Comparison of ENCODE assay signal across 13 cellular contexts in genomic region chr13:97113231-97114001, GRCh38.
A peak's percentile ranks its signal among the peaks of the same experiment; 100 is the strongest.
DNase-seq lines count a peak whose midpoint lies in the region; ATAC-seq and TF ChIP-seq lines count a peak whose summit lies in the region.
"Had no signal": no experiment of that assay in that cellular context is flagged by ENCODE, and none has a peak within 500 bp of the region (broad histone marks: within the 10 kb centered on the region; RNA-seq: fewer than 3 reads in every experiment).

No MANE protein-coding gene starts in this region.

- in situ Hi-C loops in KBM-7 (cut with MboI; ENCODE audit: low pct_unique_long_range_greater_than_20kb, low sequenced_read_pairs): loop anchor here (25.0 kb wide), 1 partner anchor 224 kb away; no protein-coding TSS in a partner anchor

- DNase-seq in KBM-7 (peak; percentile 11), NCI-H526 treated with DMSO at 0.1 percent for 48 hours (lab: John Stamatoyannopoulos, UW) (peak; percentile 8), endothelial cell (ENCODE audit: low spot score) (no peak), ovary (peak in 3 of 5 donors; percentile 36 to 69 (median 47)), immature natural killer cell (no peak), DMS114 treated with DMSO at 0.1 percent for 48 hours (lab: John Stamatoyannopoulos, UW; ENCODE audit: unreplicated experiment) (no peak), left colon (no peak)
- DNase-seq in activated naive CD4-positive, alpha-beta T cell treated with Interleukin-2 at 50 U/mL for 16 hours: no peak
- DNase-seq: DND-41, lower lobe of right lung, NCI-H82, T-helper 1 cell had no signal

- no peaks in the 10 kb centered on the region for H3K27me3 ChIP-seq in ovary

- no peaks in the 10 kb centered on the region for H3K9me3 Mint-ChIP-seq in endothelial cell (ENCODE audit: unreplicated experiment)
- no peaks in the 10 kb centered on the region for H3K9me3 Mint-ChIP-seq in immature natural killer cell

- H3K9me3 ChIP-seq in ovary: no peaks in the 10 kb centered on the region
- H3K9me3 ChIP-seq: lower lobe of right lung had no signal

- peaks cover 3% of the 10 kb centered on the region for H3K27me3 Mint-ChIP-seq in endothelial cell (ENCODE audit: unreplicated experiment)
- peaks cover 1 to 8% (median 3%) of the 10 kb centered on the region in 3 donors for H3K27me3 Mint-ChIP-seq in immature natural killer cell (ENCODE audit: low read depth in 3 of 3)

- no peak for TF ChIP-seq CTCF in endothelial cell (IDR thresholded peaks at IDR 0.05; ENCODE audit: unreplicated experiment)
- no peak for TF ChIP-seq CTCF in ovary (IDR thresholded peaks at IDR 0.05)

- H3K36me3 ChIP-seq in ovary: no peaks in the 10 kb centered on the region
- H3K36me3 ChIP-seq: lower lobe of right lung had no signal

- H3K36me3 Mint-ChIP-seq in endothelial cell (ENCODE audit: low read depth, unreplicated experiment): no peaks in the 10 kb centered on the region
- no peaks in the 10 kb centered on the region for H3K36me3 Mint-ChIP-seq in immature natural killer cell

- H3K4me3 ChIP-seq in ovary: no peak overlapping the region
- H3K4me3 ChIP-seq: lower lobe of right lung, skin epidermis had no signal

- H3K27ac ChIP-seq in ovary: peak overlapping the region in 1 of 2 donors; percentile 68

- intact Hi-C loops in ovary (cut with DNase I): loop anchor here (5.0 to 10.0 kb wide), 6 partner anchors 101 to 249 kb away; partner anchors contain the start of gene MBNL2 (in 2 of the 4)
- intact Hi-C loops in left colon (cut with DNase I, micrococcal nuclease): loop anchor here (5.0 kb wide), 3 partner anchors 99 to 249 kb away; partner anchors contain the start of gene MBNL2 (in 1 of the 2)

- H3K4me1 Mint-ChIP-seq in endothelial cell (ENCODE audit: unreplicated experiment) (peaks cover 27% of the 10 kb centered on the region), immature natural killer cell (peaks cover 8 to 9% of the 10 kb centered on the region in 2 donors)

- WGBS in ovary, 3 donors: 65 to 67% (median 67%) methylated on average over 7 of the region's 7 CpGs

- H3K4me3 Mint-ChIP-seq in endothelial cell (ENCODE audit: unreplicated experiment) (no peak overlapping the region), immature natural killer cell (no peak overlapping the region)

- no peak for TF ChIP-seq EP300 in ovary (IDR thresholded peaks at IDR 0.05)

- TF ChIP-seq POLR2A in ovary (IDR thresholded peaks at IDR 0.05): no peak

- H3K27ac Mint-ChIP-seq in endothelial cell (ENCODE audit: unreplicated experiment) (peak overlapping the region; percentile 33), immature natural killer cell (no peak overlapping the region)

- no peak for ATAC-seq in left colon
- ATAC-seq: lower lobe of right lung had no signal

- H3K4me1 ChIP-seq in ovary (ENCODE audit: insufficient read depth): peaks cover 39% of the 10 kb centered on the region

Comparison
In these comparisons a context has a peak if more than half of its experiments do, and no peak if none do; other contexts are left out.
1. DNase-seq: peak in KBM-7 (single experiment), NCI-H526 treated with DMSO at 0.1 percent for 48 hours (single experiment) and ovary (3 of 5); none in endothelial cell (single experiment), activated naive CD4-positive, alpha-beta T cell treated with Interleukin-2 at 50 U/mL for 16 hours (single experiment), immature natural killer cell (0 of 3), DMS114 treated with DMSO at 0.1 percent for 48 hours (single experiment) and left colon (0 of 2).